Comparison of ENCODE assay signal across 1 cellular context in genomic region chr1:54989473-54989872, GRCh38.
TF ChIP-seq lines count a peak whose summit lies in the region.

No MANE protein-coding gene starts in this region.

TF ChIP-seq in HCT116, 20 proteins besides CTCF, POLR2A, EP300 and RAD21 (continued from another document):
- TF ChIP-seq REST (IDR thresholded peaks at IDR 0.05; ENCODE audit: low read depth) = no peak
- TF ChIP-seq EGR1 (IDR thresholded peaks at IDR 0.05; ENCODE audit: low read depth) = no peak
- TF ChIP-seq CEBPB (IDR thresholded peaks at IDR 0.05; ENCODE audit: low read depth) = no peak
- TF ChIP-seq CBX3 (IDR thresholded peaks at IDR 0.05; ENCODE audit: low read depth) = no peak
- TF ChIP-seq POLR2AphosphoS5 (IDR thresholded peaks at IDR 0.05; ENCODE audit: low read depth, low read length) = no peak
- no peak for TF ChIP-seq EZH2phosphoT487 (IDR thresholded peaks at IDR 0.05; ENCODE audit: borderline replicate concordance)
- TF ChIP-seq ZNF274 (IDR thresholded peaks at IDR 0.05; ENCODE audit: low read depth, low read length) = no peak
- TF ChIP-seq, protein P1, sequence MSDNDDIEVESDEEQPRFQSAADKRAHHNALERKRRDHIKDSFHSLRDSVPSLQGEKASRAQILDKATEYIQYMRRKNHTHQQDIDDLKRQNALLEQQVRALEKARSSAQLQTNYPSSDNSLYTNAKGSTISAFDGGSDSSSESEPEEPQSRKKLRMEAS (IDR thresholded peaks at IDR 0.05) = no peak
